In the genomic region with DNA sequence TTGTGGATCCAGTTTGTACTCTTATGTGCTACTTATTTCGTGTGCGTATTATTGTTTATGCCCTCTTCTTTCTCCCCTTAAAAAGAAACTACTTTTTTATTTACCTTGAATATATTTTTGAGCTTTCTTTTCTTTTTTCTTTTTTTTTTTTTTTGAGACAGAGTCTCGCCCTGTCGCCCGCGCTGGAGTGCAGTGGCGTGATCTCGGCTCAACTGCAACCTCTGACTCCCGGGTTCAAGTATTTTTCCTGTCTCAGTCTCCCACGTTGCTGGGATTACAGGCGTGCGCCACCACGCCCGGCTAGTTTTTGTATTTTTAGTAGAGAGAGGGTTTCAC, we compare ENCODE assay signal across 10 cellular contexts. TPM values are rescaled to one million over a fixed set of nuclear protein-coding genes. Genes with fewer than 3 reads are reported as not detected.
DNase-seq lines count a peak whose midpoint lies in the region; ATAC-seq and TF ChIP-seq lines count a peak whose summit lies in the region.
"Had no signal": no experiment of that assay in that cellular context is flagged by ENCODE, and none has a peak within 500 bp of the region (broad histone marks: within the 10 kb centered on the region; RNA-seq: fewer than 3 reads in every experiment).

No MANE protein-coding gene starts in this region.

- peaks cover 0 to 2% of the 10 kb centered on the region in 2 experiments; a peak in 2 of 4 replicates for H3K36me3 ChIP-seq in HCT116 (ENCODE audit: control insufficient read depth in 1 of 2, insufficient read depth in 2 of 2, low read length in 2 of 2)

- peaks cover 62% of the 10 kb centered on the region for H3K4me1 Mint-ChIP-seq in activated B cell treated with CpG ODN at 0.5 μM for 24 hours

- POLR2A ChIA-PET in HCT116 (lab: Charles Lee) = interaction anchor here (1.3 kb wide), 1 partner anchor 22 kb away, joined by 5 read pairs; the partner anchor contains the start of gene RPSA
- POLR2A ChIA-PET in activated B cell treated with CpG ODN at 0.5 μM for 24 hours (lab: Charles Lee) = interaction anchor here (0.7 to 8.0 kb wide), 8 partner anchors 11 to 257 kb away, joined by 3 to 101 read pairs (median 4); partner anchors contain the start of gene RPSA

- DNase-seq in HCT116 (ENCODE audit: low read depth, low spot score) = no peak
- DNase-seq in activated B cell treated with CpG ODN at 0.5 μM for 24 hours = no peak
- DNase-seq in NCI-H2171 (lab: John Stamatoyannopoulos, UW) = no peak
- no peak for DNase-seq in globus pallidus (ENCODE audit: low spot score)
- DNase-seq in HuH-7 (ENCODE audit: low spot score) = no peak
- no peak for DNase-seq in DMS79 treated with DMSO at 0.1 percent for 48 hours (lab: John Stamatoyannopoulos, UW)

- no peak for TF ChIP-seq RAD21 in HCT116 (IDR thresholded peaks at IDR 0.05; ENCODE audit: low read depth)

- no peak for TF ChIP-seq POLR2A in HCT116 (IDR thresholded peaks at IDR 0.05; ENCODE audit: borderline replicate concordance, extremely low read depth, insufficient read depth, insufficient read length)

- H2AFZ ChIP-seq in HCT116 (ENCODE audit: low read depth, low read length, poor library complexity, severe bottlenecking) = no peak overlapping the region

- peaks cover 60% of the 10 kb centered on the region for H3K79me2 ChIP-seq in HCT116 (ENCODE audit: insufficient read depth, low read length)

- no peaks in the 10 kb centered on the region for H3K27me3 ChIP-seq in HCT116 (ENCODE audit: insufficient read depth, low read length)

- H3K27me3 Mint-ChIP-seq in activated B cell treated with CpG ODN at 0.5 μM for 24 hours = no peaks in the 10 kb centered on the region

- peak overlapping the region; percentile 100 for H3K27ac Mint-ChIP-seq in activated B cell treated with CpG ODN at 0.5 μM for 24 hours

- H3K9me3 ChIP-seq in HCT116 (ENCODE audit: control insufficient read depth in 1 of 2, insufficient read depth in 1 of 2, low read depth in 1 of 2, low read length in 2 of 2) = no peaks in the 10 kb centered on the region

- RAD21 ChIA-PET in HCT116 (lab: Charles Lee; ENCODE audit: low non-redundant PET in 1 of 2, low total read pairs in 2 of 2, uncharacterized antibody in 2 of 2, unreplicated experiment in 2 of 2) = no interaction called here

- H3K36me3 Mint-ChIP-seq in activated B cell treated with CpG ODN at 0.5 μM for 24 hours (ENCODE audit: low read depth) = peaks cover 24% of the 10 kb centered on the region

- ATAC-seq in HCT116 (no peak), activated B cell treated with CpG ODN at 0.5 μM for 24 hours (ENCODE audit: low read depth) (no peak)

- CTCF ChIA-PET in HCT116 (lab: Charles Lee) = no interaction called here
- CTCF ChIA-PET in activated B cell treated with CpG ODN at 0.5 μM for 24 hours (lab: Charles Lee) = interaction anchor here (0.7 to 4.2 kb wide), 2 partner anchors 23 to 27 kb away, joined by 3 to 16 read pairs; partner anchors contain the start of gene RPSA

- no peak for TF ChIP-seq CTCF in HCT116 (IDR thresholded peaks at IDR 0.05 in 2 of 3, conservative IDR thresholded peaks at IDR 0.05 in 1 of 3; ENCODE audit: borderline replicate concordance in 1 of 3, insufficient read depth in 1 of 3, low read depth in 2 of 3, low read length in 2 of 3)
- no peak for TF ChIP-seq CTCF in activated B cell treated with CpG ODN at 0.5 μM for 24 hours (IDR thresholded peaks at IDR 0.05)

- H4K20me1 ChIP-seq in HCT116 (ENCODE audit: insufficient read depth) = peaks cover 19% of the 10 kb centered on the region; the same call in 1 of the 2 replicates

- no peaks in the 10 kb centered on the region for H3K9me3 Mint-ChIP-seq in activated B cell treated with CpG ODN at 0.5 μM for 24 hours

- peak overlapping the region; percentile 97 for H3K9ac ChIP-seq in HCT116 (ENCODE audit: low read length)

- peaks cover 9 to 23% of the 10 kb centered on the region in 2 experiments; a peak in 3 of 4 replicates for H3K4me1 ChIP-seq in HCT116 (ENCODE audit: control insufficient read depth in 1 of 2, insufficient read depth in 2 of 2, low read length in 2 of 2)

- H3K4me2 ChIP-seq in HCT116 (ENCODE audit: low read length) = peak overlapping the region; percentile 92

- H3K27ac ChIP-seq in HCT116 (ENCODE audit: low read depth, low read length) (no peak overlapping the region), skin epidermis (peak overlapping the region in 3 of 21 experiments; percentile 85 to 89 (median 88))

- H3K4me3 Mint-ChIP-seq in activated B cell treated with CpG ODN at 0.5 μM for 24 hours = peak overlapping the region; percentile 99

- no TSS peak for BruUV-seq in HCT116 (replicated peaks; lab: Mats Ljungman, UMichigan)

- peak overlapping the region; percentile 70 to 95 for H3K4me3 ChIP-seq in HCT116 (replicated peaks in 1 of 2; ENCODE audit: low read depth in 1 of 2, low read length in 2 of 2)
- H3K4me3 ChIP-seq in iPS-11a (ENCODE audit: low read depth, low read length) = peak overlapping the region; percentile 36
- peak overlapping the region; percentile 57 to 90 (median 80) for H3K4me3 ChIP-seq in skin epidermis

- no peaks in the 10 kb centered on the region for H3K9me2 ChIP-seq in HCT116 (ENCODE audit: insufficient read depth)

- intact Hi-C loops in HCT116 (cut with micrococcal nuclease) = loop anchor here (1.0 kb wide), 1 partner anchor 22 kb away; the partner anchor contains the start of gene RPSA
- intact Hi-C loops in activated B cell treated with CpG ODN at 0.5 μM for 24 hours (cut with micrococcal nuclease) = loop anchor here (1.0 to 10.0 kb wide), 7 partner anchors 204 to 1220 kb away; partner anchors contain the start of genes EIF1B, OXSR1, RPL14 and WDR48

TF ChIP-seq in HCT116, 20 proteins besides CTCF, POLR2A, EP300 and RAD21:
- TF ChIP-seq ZNF274 (IDR thresholded peaks at IDR 0.05; ENCODE audit: low read depth, low read length) (no peak), ZFX (IDR thresholded peaks at IDR 0.05) (no peak), ZBTB33 (IDR thresholded peaks at IDR 0.05; ENCODE audit: extremely low read depth, insufficient replicate concordance, low read length) (no peak), TCF7L2 (IDR thresholded peaks at IDR 0.05; ENCODE audit: borderline replicate concordance, extremely low read depth, insufficient read depth, insufficient read length) (no peak), EZH2 (IDR thresholded peaks at IDR 0.05) (no peak), ELF1 (IDR thresholded peaks at IDR 0.05; ENCODE audit: borderline replicate concordance, low read depth) (no peak), JUND (IDR thresholded peaks at IDR 0.05) (no peak), CEBPB (IDR thresholded peaks at IDR 0.05; ENCODE audit: low read depth) (no peak), EZH2phosphoT487 (IDR thresholded peaks at IDR 0.05; ENCODE audit: borderline replicate concordance) (no peak), SP1 (IDR thresholded peaks at IDR 0.05; ENCODE audit: low read depth) (no peak), POLR2AphosphoS5 (IDR thresholded peaks at IDR 0.05; ENCODE audit: low read depth, low read length) (no peak), SRF (IDR thresholded peaks at IDR 0.05; ENCODE audit: low read depth) (no peak), YY1 (IDR thresholded peaks at IDR 0.05; ENCODE audit: extremely low read depth, insufficient replicate concordance, low read depth, low read length) (no peak), EGR1 (IDR thresholded peaks at IDR 0.05; ENCODE audit: low read depth) (no peak)
- TF ChIP-seq, protein P1, sequence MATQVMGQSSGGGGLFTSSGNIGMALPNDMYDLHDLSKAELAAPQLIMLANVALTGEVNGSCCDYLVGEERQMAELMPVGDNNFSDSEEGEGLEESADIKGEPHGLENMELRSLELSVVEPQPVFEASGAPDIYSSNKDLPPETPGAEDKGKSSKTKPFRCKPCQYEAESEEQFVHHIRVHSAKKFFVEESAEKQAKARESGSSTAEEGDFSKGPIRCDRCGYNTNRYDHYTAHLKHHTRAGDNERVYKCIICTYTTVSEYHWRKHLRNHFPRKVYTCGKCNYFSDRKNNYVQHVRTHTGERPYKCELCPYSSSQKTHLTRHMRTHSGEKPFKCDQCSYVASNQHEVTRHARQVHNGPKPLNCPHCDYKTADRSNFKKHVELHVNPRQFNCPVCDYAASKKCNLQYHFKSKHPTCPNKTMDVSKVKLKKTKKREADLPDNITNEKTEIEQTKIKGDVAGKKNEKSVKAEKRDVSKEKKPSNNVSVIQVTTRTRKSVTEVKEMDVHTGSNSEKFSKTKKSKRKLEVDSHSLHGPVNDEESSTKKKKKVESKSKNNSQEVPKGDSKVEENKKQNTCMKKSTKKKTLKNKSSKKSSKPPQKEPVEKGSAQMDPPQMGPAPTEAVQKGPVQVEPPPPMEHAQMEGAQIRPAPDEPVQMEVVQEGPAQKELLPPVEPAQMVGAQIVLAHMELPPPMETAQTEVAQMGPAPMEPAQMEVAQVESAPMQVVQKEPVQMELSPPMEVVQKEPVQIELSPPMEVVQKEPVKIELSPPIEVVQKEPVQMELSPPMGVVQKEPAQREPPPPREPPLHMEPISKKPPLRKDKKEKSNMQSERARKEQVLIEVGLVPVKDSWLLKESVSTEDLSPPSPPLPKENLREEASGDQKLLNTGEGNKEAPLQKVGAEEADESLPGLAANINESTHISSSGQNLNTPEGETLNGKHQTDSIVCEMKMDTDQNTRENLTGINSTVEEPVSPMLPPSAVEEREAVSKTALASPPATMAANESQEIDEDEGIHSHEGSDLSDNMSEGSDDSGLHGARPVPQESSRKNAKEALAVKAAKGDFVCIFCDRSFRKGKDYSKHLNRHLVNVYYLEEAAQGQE (IDR thresholded peaks at IDR 0.05; ENCODE audit: low read depth) = no peak

RNA-seq across cellular contexts. Expression of gene SLC25A38, which starts 1.5 kb away (rescaled TPM):
- 26.7 TPM for total RNA-seq in HCT116 (2021; ENCODE audit: unreplicated experiment)
- polyA plus RNA-seq in HCT116 (2012) = 17.0 and 23.9 TPM in 2 replicates
- total RNA-seq in activated B cell treated with CpG ODN at 0.5 μM for 24 hours = 51.6 and 52.9 TPM in 2 replicates

RNA-seq across cellular contexts. Expression of gene RPSA, which starts 21.9 kb away (rescaled TPM):
- total RNA-seq in HCT116 (2021; ENCODE audit: unreplicated experiment) (2,486 TPM), activated B cell treated with CpG ODN at 0.5 μM for 24 hours (2,697 and 2,952 TPM in 2 replicates)
- 3,310 and 3,338 TPM in 2 replicates for polyA plus RNA-seq in HCT116 (2012)

RNA-seq across cellular contexts. Expression of gene CCR8, which starts 55.1 kb away (rescaled TPM):
- total RNA-seq in HCT116 (2021; ENCODE audit: unreplicated experiment) (not detected), activated B cell treated with CpG ODN at 0.5 μM for 24 hours (not detected in 2 replicates)
- not detected in 2 replicates for polyA plus RNA-seq in HCT116 (2012)
- total RNA-seq: frontal cortex, RPMI7951 had no signal
